Comparison of ENCODE assay signal across 8 cellular contexts in the genomic region with DNA sequence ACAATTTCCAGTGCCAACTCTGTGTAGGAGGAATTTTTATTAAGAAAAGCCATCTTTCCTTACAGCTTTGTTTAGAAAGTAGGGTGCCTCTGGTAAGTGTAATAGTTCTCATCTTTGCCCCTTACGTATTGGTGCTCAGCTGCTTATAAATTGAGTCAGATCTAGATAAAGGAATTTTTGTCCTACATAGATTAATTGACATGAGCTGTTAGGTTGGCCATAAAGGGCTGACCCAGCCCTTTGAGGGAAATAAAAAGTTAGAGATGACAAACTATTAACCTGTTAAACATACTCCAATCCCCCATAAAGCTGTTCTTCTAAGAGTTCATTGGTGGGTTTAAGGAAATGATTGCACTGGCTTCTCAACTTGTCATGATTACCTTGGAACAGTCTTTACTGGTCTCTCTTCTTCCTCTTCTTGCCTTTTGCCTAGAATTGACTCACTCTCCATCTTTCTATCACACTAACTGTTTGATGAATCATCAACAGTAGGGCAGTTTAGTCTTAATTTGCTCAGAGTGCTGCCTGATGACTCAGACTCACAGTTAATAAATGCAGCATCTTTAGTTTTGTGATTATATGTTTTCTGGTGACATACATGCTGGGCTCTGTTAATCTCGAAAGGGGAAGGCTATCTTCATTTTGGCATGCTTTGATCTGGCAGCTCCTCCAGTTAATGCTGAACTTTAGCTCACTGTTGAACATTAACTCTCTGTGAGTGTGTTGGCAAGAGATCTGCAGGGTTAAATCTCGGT. TPM values are rescaled to one million over a fixed set of nuclear protein-coding genes. Genes with fewer than 3 reads are reported as not detected.
A peak's percentile ranks its signal among the peaks of the same experiment; 100 is the strongest.
DNase-seq lines count a peak whose midpoint lies in the region; ATAC-seq and TF ChIP-seq lines count a peak whose summit lies in the region.

No MANE protein-coding gene starts in this region.

- peak; percentile 90 to 96 for ATAC-seq in activated T-cell treated with anti-CD3 and anti-CD28 coated beads, Interleukin-2, amount 50 U/mL, for 4 hours
- ATAC-seq in HG03135 (IDR thresholded peaks at IDR 0.05; ENCODE audit: unreplicated experiment) (peak; percentile 79), left colon (peak; percentile 55)

- no peak for TF ChIP-seq CTCF in GM13977 (IDR thresholded peaks at IDR 0.05; ENCODE audit: extremely low read depth, insufficient read depth, missing control alignments)

- H3K9me3 Mint-ChIP-seq in activated T-cell treated with anti-CD3 and anti-CD28 coated beads, Interleukin-2, amount 50 U/mL, for 4 hours: peaks cover 5% of the 10 kb centered on the region

- H3K36me3 Mint-ChIP-seq in activated T-cell treated with anti-CD3 and anti-CD28 coated beads, Interleukin-2, amount 50 U/mL, for 4 hours (ENCODE audit: insufficient read depth): peaks cover 3% of the 10 kb centered on the region

- DNase-seq in activated T-cell treated with anti-CD3 and anti-CD28 coated beads, Interleukin-2, amount 50 U/mL, for 4 hours: no peak
- DNase-seq in activated T-cell treated with anti-CD3 and anti-CD28 coated beads, Interleukin-2, amount 50 U/mL, for 48 hours: no peak
- peak; percentile 59 to 88 for DNase-seq in SW 1271 (lab: John Stamatoyannopoulos, UW)
- DNase-seq in left colon: no peak
- no peak for DNase-seq in GM13977 (ENCODE audit: low spot score)
- no peak for DNase-seq in Ammon's horn (ENCODE audit: low spot score)
- no peak for DNase-seq in NCI-H2171 (lab: John Stamatoyannopoulos, UW)

- intact Hi-C loops in left colon (cut with DNase I, micrococcal nuclease): no loop called here

- H3K27me3 Mint-ChIP-seq in activated T-cell treated with anti-CD3 and anti-CD28 coated beads, Interleukin-2, amount 50 U/mL, for 4 hours (ENCODE audit: low read depth): no peaks in the 10 kb centered on the region

- no peak overlapping the region for H3K4me3 Mint-ChIP-seq in activated T-cell treated with anti-CD3 and anti-CD28 coated beads, Interleukin-2, amount 50 U/mL, for 4 hours

- peaks cover 58% of the 10 kb centered on the region for H3K4me1 Mint-ChIP-seq in activated T-cell treated with anti-CD3 and anti-CD28 coated beads, Interleukin-2, amount 50 U/mL, for 4 hours (ENCODE audit: low read depth)

- in situ Hi-C loops in GM13977 (cut with MboI; ENCODE audit: low pct_unique_long_range_greater_than_20kb, low sequenced_read_pairs, unreplicated experiment): no loop called here

RNA-seq across cellular contexts. Expression of gene ARHGAP26, which starts 51.7 kb away (rescaled TPM):
- total RNA-seq in activated T-cell treated with anti-CD3 and anti-CD28 coated beads, Interleukin-2, amount 50 U/mL, for 4 hours: 10 to 100 TPM in 1 of 3 donors, 1 to 10 TPM in 2; 9.1 to 11.7 (median 9.7) TPM
- 10 to 100 TPM; 71.6 to 85.1 TPM for total RNA-seq in left colon

Comparison
In these comparisons a context has a peak if more than half of its experiments do, and no peak if none do; other contexts are left out.
1. DNase-seq: peak in SW 1271 (2 of 2); none in activated T-cell treated with anti-CD3 and anti-CD28 coated beads, Interleukin-2, amount 50 U/mL, for 4 hours (single experiment), activated T-cell treated with anti-CD3 and anti-CD28 coated beads, Interleukin-2, amount 50 U/mL, for 48 hours (0 of 2), left colon (0 of 2), GM13977 (single experiment), Ammon's horn (single experiment) and NCI-H2171 (single experiment).
2. RNA of gene ARHGAP26, which starts 51.7 kb away (total RNA-seq): 71.6 to 85.1 TPM in left colon; 9.1 to 11.7 TPM in activated T-cell treated with anti-CD3 and anti-CD28 coated beads, Interleukin-2, amount 50 U/mL, for 4 hours; every median in the first group is over 4 times any median in the second.
3. Peak in every context shown above with its lines, with median percentiles within 50 percentile points of each other: ATAC-seq.